In genomic region chr3:12648384-12648959, GRCh38 we compare ENCODE assay signal across 11 cellular contexts. TPM values are rescaled to one million over a fixed set of nuclear protein-coding genes. Genes with fewer than 3 reads are reported as not detected.
A peak's percentile ranks its signal among the peaks of the same experiment; 100 is the strongest.
DNase-seq lines count a peak whose midpoint lies in the region; ATAC-seq and TF ChIP-seq lines count a peak whose summit lies in the region.
"Had no signal": no experiment of that assay in that cellular context is flagged by ENCODE, and none has a peak within 500 bp of the region (broad histone marks: within the 10 kb centered on the region; RNA-seq: fewer than 3 reads in every experiment).

No MANE protein-coding gene starts in this region.

- peaks cover 99% of the 10 kb centered on the region for H3K79me2 ChIP-seq in DND-41 (ENCODE audit: insufficient read depth, low read length)

- H3K36me3 ChIP-seq in DND-41 (ENCODE audit: insufficient read depth, low read length), result no peaks in the 10 kb centered on the region
- H3K36me3 ChIP-seq in mucosa of descending colon (ENCODE audit: low read depth), result no peaks in the 10 kb centered on the region
- no peaks in the 10 kb centered on the region for H3K36me3 ChIP-seq in sigmoid colon

- no peak overlapping the region for H3K4me3 ChIP-seq in DND-41 (ENCODE audit: low read depth in 1 of 2, low read length in 2 of 2)
- H3K4me3 ChIP-seq in mucosa of descending colon, result no peak overlapping the region
- H3K4me3 ChIP-seq in sigmoid colon, result no peak overlapping the region

- H3K36me3 Mint-ChIP-seq in effector memory CD8-positive, alpha-beta T cell (ENCODE audit: insufficient read depth), result peaks cover 17% of the 10 kb centered on the region

- DNase-seq in DND-41 (no peak), mucosa of descending colon (no peak), NCI-H1092 treated with DMSO at 0.1 percent for 48 hours (lab: John Stamatoyannopoulos, UW) (no peak), sigmoid colon (no peak)
- DNase-seq in effector memory CD8-positive, alpha-beta T cell, result no peak
- no peak for DNase-seq in effector CD8-positive, alpha-beta T cell (lab: John Stamatoyannopoulos, UW)
- DNase-seq: Calu3, islet precursor cell, NCI-H82 had no signal

- H3K9me3 Mint-ChIP-seq in effector memory CD8-positive, alpha-beta T cell, result no peaks in the 10 kb centered on the region

- ATAC-seq in DND-41 (ENCODE audit: insufficient read depth, low read depth), result peak; percentile 58
- ATAC-seq in GM19395 (IDR thresholded peaks at IDR 0.05; ENCODE audit: unreplicated experiment), result peak; percentile 62
- ATAC-seq in HG03097 (IDR thresholded peaks at IDR 0.05; ENCODE audit: low FRiP score, unreplicated experiment), result peak; percentile 47
- ATAC-seq in effector memory CD8-positive, alpha-beta T cell (replicated peaks), result peak; percentile 56
- ATAC-seq in mucosa of descending colon, result no peak

- peaks cover 66% of the 10 kb centered on the region for H4K20me1 ChIP-seq in DND-41 (ENCODE audit: insufficient read depth, low read length)

- H3K4me3 Mint-ChIP-seq in effector memory CD8-positive, alpha-beta T cell, result peak overlapping the region; percentile 31 to 56

- H3K27ac ChIP-seq in DND-41 (ENCODE audit: low read length) (no peak overlapping the region), sigmoid colon (no peak overlapping the region)

- intact Hi-C loops in mucosa of descending colon (cut with DNase I, micrococcal nuclease), result no loop called here
- intact Hi-C loops in sigmoid colon (cut with DNase I), result no loop called here

- H3K27ac Mint-ChIP-seq in effector memory CD8-positive, alpha-beta T cell, result peak overlapping the region; percentile 56 to 68

- H3K9me3 ChIP-seq in DND-41 (ENCODE audit: insufficient read depth, low read length, severe bottlenecking) (no peaks in the 10 kb centered on the region), mucosa of descending colon (no peaks in the 10 kb centered on the region), sigmoid colon (no peaks in the 10 kb centered on the region)

- no peaks in the 10 kb centered on the region for H3K27me3 Mint-ChIP-seq in effector memory CD8-positive, alpha-beta T cell

- H3K27me3 ChIP-seq in DND-41 (ENCODE audit: insufficient read depth, low read length, poor library complexity), result no peaks in the 10 kb centered on the region
- H3K27me3 ChIP-seq in sigmoid colon, result no peaks in the 10 kb centered on the region

- 92 to 95% methylated on average over 12 of the region's 12 CpGs for WGBS in sigmoid colon, 2 donors

- H3K4me1 ChIP-seq in DND-41 (ENCODE audit: insufficient read depth, low read length), result no peaks in the 10 kb centered on the region
- H3K4me1 ChIP-seq in mucosa of descending colon (ENCODE audit: low read depth), result peaks cover 13% of the 10 kb centered on the region
- peaks cover 0 to 60% (median 42%) of the 10 kb centered on the region in 4 donors for H3K4me1 ChIP-seq in sigmoid colon

- no peak overlapping the region for H2AFZ ChIP-seq in DND-41 (ENCODE audit: low read depth, low read length)

- no peak for TF ChIP-seq EP300 in sigmoid colon (IDR thresholded peaks at IDR 0.05)

- TF ChIP-seq POLR2A in sigmoid colon (IDR thresholded peaks at IDR 0.05), result no peak

- TF ChIP-seq CTCF in DND-41 (IDR thresholded peaks at IDR 0.05; ENCODE audit: borderline replicate concordance, extremely low read depth, low read length, poor library complexity, severe bottlenecking) (no peak), mucosa of descending colon (IDR thresholded peaks at IDR 0.05) (no peak), sigmoid colon (IDR thresholded peaks at IDR 0.05) (no peak)

- H3K9ac ChIP-seq in DND-41 (ENCODE audit: low read depth, low read length), result no peak overlapping the region

- no peak overlapping the region for H3K4me2 ChIP-seq in DND-41 (ENCODE audit: insufficient read depth, low read length)

- peaks cover 33 to 44% of the 10 kb centered on the region in 2 donors for H3K4me1 Mint-ChIP-seq in effector memory CD8-positive, alpha-beta T cell (ENCODE audit: low read depth in 2 of 2)

RNA-seq across cellular contexts. Expression of gene RAF1, which starts 15.4 kb away (rescaled TPM):
- total RNA-seq in mucosa of descending colon, result 10 to 100 TPM; 75.4 to 99.7 (median 76.9) TPM
- total RNA-seq in sigmoid colon, result 100 to 1,000 TPM in 1 of 4 donors, 10 to 100 TPM in 3; 83.8 to 101 (median 95.1) TPM
- polyA plus RNA-seq in sigmoid colon, result 10 to 100 TPM; 45.0 to 62.0 (median 56.0) TPM
